ENCODE assay signal across 1 cellular context in genomic region chr10:5404188-5405041, GRCh38.
TF ChIP-seq lines count a peak whose summit lies in the region.

Gene TUBAL3 (minus strand): TSS chr10:5404828. CDS start chr10:5404792, 36 bp downstream.

TF ChIP-seq in K562, 482 proteins besides CTCF, POLR2A, EP300 and RAD21 (continued from another document and continues in another):
- TF ChIP-seq ZBTB49 (CRISPR knock-in tag; IDR thresholded peaks at IDR 0.05; ENCODE audit: borderline replicate concordance) (no peak), TBP (optimal IDR thresholded peaks at IDR 0.05; ENCODE audit: low read depth, low read length) (peak; percentile 47), ZBTB43 (CRISPR knock-in tag; IDR thresholded peaks at IDR 0.05) (no peak), SPI1 (IDR thresholded peaks at IDR 0.05; ENCODE audit: borderline replicate concordance, low read depth, low read length) (no peak), ZNF232 (CRISPR knock-in tag; IDR thresholded peaks at IDR 0.05) (no peak), ZNF23 (CRISPR knock-in tag; IDR thresholded peaks at IDR 0.05) (no peak), GATA2 (CRISPR knock-in tag; IDR thresholded peaks at IDR 0.05) (no peak), CBX5 (IDR thresholded peaks at IDR 0.05; ENCODE audit: borderline replicate concordance, low read depth) (no peak), SNAPC5 (CRISPR knock-in tag; IDR thresholded peaks at IDR 0.05) (no peak), DNMT1 (IDR thresholded peaks at IDR 0.05) (no peak), COPS2 (conservative IDR thresholded peaks at IDR 0.05) (no peak), NR0B1 (IDR thresholded peaks at IDR 0.05; ENCODE audit: partially characterized antibody) (no peak), XRCC4 (IDR thresholded peaks at IDR 0.05; ENCODE audit: extremely low read depth, insufficient read depth, insufficient read length) (no peak), STAT5B (CRISPR knock-in tag; IDR thresholded peaks at IDR 0.05) (no peak), ZNF316 (IDR thresholded peaks at IDR 0.05) (peak; percentile 55; the same call in 1 of the 2 replicates), PRPF4 (IDR thresholded peaks at IDR 0.05; ENCODE audit: insufficient read depth, low read depth, low read length, poor library complexity, severe bottlenecking) (no peak), SMAD1 (IDR thresholded peaks at IDR 0.05; ENCODE audit: low read depth, low read length, partially characterized antibody) (no peak), EP400 (IDR thresholded peaks at IDR 0.05) (peak; percentile 35), MIER1 (IDR thresholded peaks at IDR 0.05; ENCODE audit: low read depth) (no peak), LEF1 (IDR thresholded peaks at IDR 0.05) (no peak), ZNF324 (CRISPR knock-in tag; IDR thresholded peaks at IDR 0.05) (no peak), ZBTB11 (CRISPR knock-in tag; IDR thresholded peaks at IDR 0.05) (no peak), ZNF384 (IDR thresholded peaks at IDR 0.05; ENCODE audit: low read depth, low read length) (peak; percentile 60), MTA1 (IDR thresholded peaks at IDR 0.05; ENCODE audit: borderline replicate concordance) (no peak), ZNF280A (IDR thresholded peaks at IDR 0.05; ENCODE audit: low read depth, partially characterized antibody) (no peak), TCF7L2 (IDR thresholded peaks at IDR 0.05; ENCODE audit: low read depth, low read length) (no peak), VEZF1 (CRISPR knock-in tag; IDR thresholded peaks at IDR 0.05) (no peak), SNRNP70 (optimal IDR thresholded peaks at IDR 0.05; ENCODE audit: low read depth, low read length) (no peak), CHD1 (IDR thresholded peaks at IDR 0.05; ENCODE audit: low read length) (no peak), CHD2 (IDR thresholded peaks at IDR 0.05; ENCODE audit: low read depth, low read length) (no peak), RBM34 (IDR thresholded peaks at IDR 0.05; ENCODE audit: borderline replicate concordance, insufficient read depth, low read length) (no peak), SUPT5H (IDR thresholded peaks at IDR 0.05) (peak; percentile 32; the same call in 1 of the 2 replicates), MAFK (IDR thresholded peaks at IDR 0.05; ENCODE audit: low read length) (no peak), HOXB6 (CRISPR knock-in tag; IDR thresholded peaks at IDR 0.05; ENCODE audit: borderline replicate concordance) (no peak), ZBTB12 (CRISPR knock-in tag; IDR thresholded peaks at IDR 0.05) (no peak), HLTF (IDR thresholded peaks at IDR 0.05) (no peak), RBM22 (IDR thresholded peaks at IDR 0.05; ENCODE audit: low read depth, low read length, poor library complexity, severe bottlenecking) (no peak), RNF2 (IDR thresholded peaks at IDR 0.05) (no peak), PATZ1 (CRISPR knock-in tag; IDR thresholded peaks at IDR 0.05; ENCODE audit: borderline replicate concordance) (no peak), CC2D1A (IDR thresholded peaks at IDR 0.05) (no peak), ARID3B (CRISPR knock-in tag; IDR thresholded peaks at IDR 0.05; ENCODE audit: borderline replicate concordance) (no peak), KDM2B (CRISPR knock-in tag; IDR thresholded peaks at IDR 0.05) (no peak), PHF8 (IDR thresholded peaks at IDR 0.05; ENCODE audit: borderline replicate concordance, low read length) (no peak), NR1H2 (CRISPR knock-in tag; IDR thresholded peaks at IDR 0.05) (no peak), ZNF395 (CRISPR knock-in tag; IDR thresholded peaks at IDR 0.05) (no peak), ZNF583 (CRISPR knock-in tag; IDR thresholded peaks at IDR 0.05) (no peak), ETS1 (conservative IDR thresholded peaks at IDR 0.05; ENCODE audit: control insufficient read depth, low read depth, low read length) (no peak)
